Comparison of ENCODE assay signal across 1 cellular context in genomic region chr5:179862296-179862695, GRCh38.
TF ChIP-seq lines count a peak whose summit lies in the region.

No MANE protein-coding gene starts in this region.

TF ChIP-seq in GM12878, 131 proteins besides CTCF, POLR2A, EP300 and RAD21:
- no peak for TF ChIP-seq ZBTB40 (IDR thresholded peaks at IDR 0.05; ENCODE audit: borderline replicate concordance)
- TF ChIP-seq STAT3 (IDR thresholded peaks at IDR 0.05; ENCODE audit: low read depth, low read length), result no peak
- no peak for TF ChIP-seq E4F1 (IDR thresholded peaks at IDR 0.05; ENCODE audit: borderline replicate concordance, partially characterized antibody)
- no peak for TF ChIP-seq ATF2 (IDR thresholded peaks at IDR 0.05; ENCODE audit: low read length)
- no peak for TF ChIP-seq E2F4 (IDR thresholded peaks at IDR 0.05; ENCODE audit: low read depth, low read length)
- TF ChIP-seq CBX3 (IDR thresholded peaks at IDR 0.05; ENCODE audit: borderline replicate concordance, low read depth), result no peak
- TF ChIP-seq ETV6 (conservative IDR thresholded peaks at IDR 0.05 in 1 of 2, IDR thresholded peaks at IDR 0.05 in 1 of 2; ENCODE audit: borderline replicate concordance in 1 of 2, low read depth in 1 of 2), result no peak
- TF ChIP-seq EED (IDR thresholded peaks at IDR 0.05; ENCODE audit: low read depth), result no peak
- no peak for TF ChIP-seq CEBPB (IDR thresholded peaks at IDR 0.05; ENCODE audit: borderline replicate concordance in 1 of 2, low read depth in 2 of 2, low read length in 2 of 2)
- no peak for TF ChIP-seq RB1 (IDR thresholded peaks at IDR 0.05; ENCODE audit: borderline replicate concordance)
- no peak for TF ChIP-seq SMAD5 (IDR thresholded peaks at IDR 0.05; ENCODE audit: low read depth)
- no peak for TF ChIP-seq GABPA (IDR thresholded peaks at IDR 0.05; ENCODE audit: low read depth)
- TF ChIP-seq USF1 (IDR thresholded peaks at IDR 0.05; ENCODE audit: borderline replicate concordance, extremely low read length, insufficient read depth, low read depth, low read length), result no peak
- TF ChIP-seq TAF1 (IDR thresholded peaks at IDR 0.05; ENCODE audit: borderline replicate concordance, low read depth, low read length), result no peak
- TF ChIP-seq NR2C1 (IDR thresholded peaks at IDR 0.05), result no peak
- no peak for TF ChIP-seq HDAC2 (IDR thresholded peaks at IDR 0.05)
- no peak for TF ChIP-seq ZBED1 (IDR thresholded peaks at IDR 0.05; ENCODE audit: borderline replicate concordance)
- TF ChIP-seq IKZF1 (conservative IDR thresholded peaks at IDR 0.05), result no peak
- no peak for TF ChIP-seq HDAC6 (IDR thresholded peaks at IDR 0.05; ENCODE audit: unreplicated experiment)
TF ChIP-seq in GM12878: peak in this region for 0.
